Comparison of ENCODE assay signal across 2 cellular contexts in genomic region chr6:3424185-3424927, GRCh38.
A peak's percentile ranks its signal among the peaks of the same experiment; 100 is the strongest.
TF ChIP-seq lines count a peak whose summit lies in the region.

No MANE protein-coding gene starts in this region.

TF ChIP-seq in HepG2, 621 proteins besides CTCF, POLR2A, EP300 and RAD21:
- peak; percentile 53; the same call in 1 of the 2 replicates for TF ChIP-seq ZBTB40 (IDR thresholded peaks at IDR 0.05)
- peak; percentile 99 for TF ChIP-seq ZBTB40 (CRISPR knock-in tag; IDR thresholded peaks at IDR 0.05)
- no peak for TF ChIP-seq XBP1 (CRISPR knock-in tag; IDR thresholded peaks at IDR 0.05)

TF ChIP-seq in K562, 482 proteins besides CTCF, POLR2A, EP300 and RAD21:
- TF ChIP-seq ZBTB40 (IDR thresholded peaks at IDR 0.05) (peak; percentile 98), ZBTB40 (CRISPR knock-in tag; IDR thresholded peaks at IDR 0.05) (peak; percentile 97), NFIC (IDR thresholded peaks at IDR 0.05) (peak; percentile 17; the same call in 1 of the 2 replicates), ZNF316 (IDR thresholded peaks at IDR 0.05) (0 out of 2 replicates have a peak, but pooled peaks have one; percentile 7), PKNOX1 (IDR thresholded peaks at IDR 0.05) (peak; percentile 80), THRAP3 (IDR thresholded peaks at IDR 0.05; ENCODE audit: borderline replicate concordance) (no peak), TCF15 (CRISPR knock-in tag; IDR thresholded peaks at IDR 0.05) (no peak), ZNF24 (IDR thresholded peaks at IDR 0.05) (peak; percentile 47; the same call in 1 of the 2 replicates), MEIS2 (IDR thresholded peaks at IDR 0.05; ENCODE audit: partially characterized antibody) (peak; percentile 46)
- TF ChIP-seq, protein P1, sequence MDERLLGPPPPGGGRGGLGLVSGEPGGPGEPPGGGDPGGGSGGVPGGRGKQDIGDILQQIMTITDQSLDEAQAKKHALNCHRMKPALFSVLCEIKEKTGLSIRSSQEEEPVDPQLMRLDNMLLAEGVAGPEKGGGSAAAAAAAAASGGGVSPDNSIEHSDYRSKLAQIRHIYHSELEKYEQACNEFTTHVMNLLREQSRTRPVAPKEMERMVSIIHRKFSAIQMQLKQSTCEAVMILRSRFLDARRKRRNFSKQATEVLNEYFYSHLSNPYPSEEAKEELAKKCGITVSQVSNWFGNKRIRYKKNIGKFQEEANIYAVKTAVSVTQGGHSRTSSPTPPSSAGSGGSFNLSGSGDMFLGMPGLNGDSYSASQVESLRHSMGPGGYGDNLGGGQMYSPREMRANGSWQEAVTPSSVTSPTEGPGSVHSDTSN (CRISPR knock-in tag; IDR thresholded peaks at IDR 0.05; ENCODE audit: low read depth) = no peak
- TF ChIP-seq, protein P1 (tag; conservative IDR thresholded peaks at IDR 0.05; ENCODE audit: low read depth) = 0 out of 2 replicates have a peak, but pooled peaks have one; percentile 28
- TF ChIP-seq, protein P2, sequence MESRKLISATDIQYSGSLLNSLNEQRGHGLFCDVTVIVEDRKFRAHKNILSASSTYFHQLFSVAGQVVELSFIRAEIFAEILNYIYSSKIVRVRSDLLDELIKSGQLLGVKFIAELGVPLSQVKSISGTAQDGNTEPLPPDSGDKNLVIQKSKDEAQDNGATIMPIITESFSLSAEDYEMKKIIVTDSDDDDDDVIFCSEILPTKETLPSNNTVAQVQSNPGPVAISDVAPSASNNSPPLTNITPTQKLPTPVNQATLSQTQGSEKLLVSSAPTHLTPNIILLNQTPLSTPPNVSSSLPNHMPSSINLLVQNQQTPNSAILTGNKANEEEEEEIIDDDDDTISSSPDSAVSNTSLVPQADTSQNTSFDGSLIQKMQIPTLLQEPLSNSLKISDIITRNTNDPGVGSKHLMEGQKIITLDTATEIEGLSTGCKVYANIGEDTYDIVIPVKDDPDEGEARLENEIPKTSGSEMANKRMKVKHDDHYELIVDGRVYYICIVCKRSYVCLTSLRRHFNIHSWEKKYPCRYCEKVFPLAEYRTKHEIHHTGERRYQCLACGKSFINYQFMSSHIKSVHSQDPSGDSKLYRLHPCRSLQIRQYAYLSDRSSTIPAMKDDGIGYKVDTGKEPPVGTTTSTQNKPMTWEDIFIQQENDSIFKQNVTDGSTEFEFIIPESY (CRISPR knock-in tag; IDR thresholded peaks at IDR 0.05) = peak; percentile 67
